ENCODE assay signal across 28 cellular contexts in genomic region chr5:67723873-67724272, GRCh38.
"Had no signal": no experiment of that assay in that cellular context is flagged by ENCODE, and none has a peak within 500 bp of the region (broad histone marks: within the 10 kb centered on the region; RNA-seq: fewer than 3 reads in every experiment).

No MANE protein-coding gene starts in this region.

- H3K27me3 ChIP-seq: adrenal gland, ascending aorta, cardiac muscle cell, foreskin keratinocyte, neural progenitor cell had no signal

- ATAC-seq: activated CD4-positive, CD25-positive, alpha-beta regulatory T cell treated with anti-CD3 and anti-CD28 coated beads, Interleukin-2, amount 50 U/mL, for 24 hours; foreskin keratinocyte; left cardiac atrium; natural killer cell; psoas muscle; right cardiac atrium; T-helper 17 cell had no signal

- H3K36me3 ChIP-seq: adrenal gland, ascending aorta, cardiac muscle cell, neural progenitor cell, WERI-Rb-1 had no signal

- H3K4me3 ChIP-seq: adrenal gland, cardiac muscle cell, coronary artery, neural progenitor cell, psoas muscle, skin epidermis had no signal

- H2AFZ ChIP-seq: neural progenitor cell had no signal

- H3K4me1 ChIP-seq: adrenal gland, foreskin keratinocyte, neural progenitor cell, psoas muscle had no signal

- H3K27ac ChIP-seq: adrenal gland, ascending aorta, cardiac muscle cell, coronary artery, foreskin keratinocyte, neural progenitor cell, psoas muscle, skin epidermis, WERI-Rb-1 had no signal

- H3K4me2 ChIP-seq: neural progenitor cell had no signal

- DNase-seq: activated CD4-positive, alpha-beta T cell treated with anti-CD3 and anti-CD28 coated beads for 48 hours; activated CD4-positive, alpha-beta T cell treated with anti-CD3 and anti-CD28 coated beads, Interleukin-2, amount 50 U/mL, for 48 hours; activated CD8-positive, alpha-beta memory T cell treated with anti-CD3 and anti-CD28 coated beads for 24 hours; activated effector memory CD4-positive, alpha-beta T cell treated with Interleukin-2 at 50 U/mL for 16 hours; activated naive CD4-positive, alpha-beta T cell treated with Interleukin-2 at 50 U/mL for 16 hours; adrenal gland; foreskin keratinocyte; islet precursor cell; left cardiac atrium; mesenchymal stem cell; natural killer cell; occipital lobe; psoas muscle; right cardiac atrium; stimulated activated CD4-positive, alpha-beta T cell treated with anti-CD3 and anti-CD28 coated beads, Interleukin-12 subunit alpha, Interleukin-12 subunit beta, amount 100 ng/mL, for 4 hours; stimulated activated CD4-positive, alpha-beta T cell treated with anti-CD3 and anti-CD28 coated beads, Interleukin-4, amount 100 ng/mL, for 1 hour; T-helper 17 cell; T1000; WERI-Rb-1 had no signal

- FAIRE-seq: endothelial cell of umbilical vein, urothelium cell line had no signal

- H3K79me2 ChIP-seq: parathyroid adenoma had no signal

- H3K9me3 ChIP-seq: adrenal gland, ascending aorta, psoas muscle had no signal

- H3K9ac ChIP-seq: neural progenitor cell, parathyroid adenoma had no signal
